ENCODE assay signal across 19 cellular contexts in genomic region chr1:229079196-229079595, GRCh38.
"Had no signal": no experiment of that assay in that cellular context is flagged by ENCODE, and none has a peak within 500 bp of the region (broad histone marks: within the 10 kb centered on the region; RNA-seq: fewer than 3 reads in every experiment).

No MANE protein-coding gene starts in this region.

- H3K27ac ChIP-seq: hepatocyte, left ventricle myocardium inferior, lower lobe of right lung, neural progenitor cell, ovary, right atrium auricular region had no signal

- ATAC-seq: left cardiac atrium, lower lobe of right lung, natural killer cell had no signal

- DNase-seq: dorsolateral prefrontal cortex; effector CD8-positive, alpha-beta T cell; foreskin melanocyte; kidney; left cardiac atrium; left ventricle myocardium inferior; lower lobe of right lung; natural killer cell; nucleus accumbens; ovary; small intestine; stimulated activated CD4-positive, alpha-beta T cell treated with anti-CD3 and anti-CD28 coated beads, Interleukin-12 subunit alpha, Interleukin-12 subunit beta, amount 100 ng/mL, for 4 hours; stimulated activated naive CD4-positive, alpha-beta T cell treated with Interleukin-2 at 50 U/mL for 16 hours had no signal

- H3K27me3 ChIP-seq: hepatocyte, neural progenitor cell, ovary, right atrium auricular region had no signal

- H3K27me3 Mint-ChIP-seq: type B pancreatic cell had no signal

- H3K27ac Mint-ChIP-seq: memory B cell, mesothelial cell of epicardium, natural killer cell, neural progenitor cell, type B pancreatic cell had no signal

- H3K9me3 ChIP-seq: ovary had no signal

- H3K4me3 Mint-ChIP-seq: memory B cell, mesothelial cell of epicardium, natural killer cell, neural progenitor cell, type B pancreatic cell had no signal

- H3K4me3 ChIP-seq: dorsolateral prefrontal cortex, hepatocyte, left ventricle myocardium inferior, lower lobe of right lung, neural progenitor cell, ovary, right atrium auricular region had no signal

- H3K4me1 Mint-ChIP-seq: memory B cell, natural killer cell had no signal

- H3K4me1 ChIP-seq: left ventricle myocardium inferior, lower lobe of right lung, right atrium auricular region had no signal

- H3K36me3 ChIP-seq: left ventricle myocardium inferior, lower lobe of right lung, neural progenitor cell, ovary, right atrium auricular region had no signal
